Comparison of ENCODE assay signal across 14 cellular contexts in genomic region chr14:51400142-51400541, GRCh38.
"Had no signal": no experiment of that assay in that cellular context is flagged by ENCODE, and none has a peak within 500 bp of the region (broad histone marks: within the 10 kb centered on the region; RNA-seq: fewer than 3 reads in every experiment).

No MANE protein-coding gene starts in this region.

- H3K36me3 ChIP-seq: right lobe of liver, spleen had no signal

- H3K27me3 ChIP-seq: right lobe of liver had no signal

- DNase-seq: activated CD4-positive, alpha-beta memory T cell treated with anti-CD3 and anti-CD28 coated beads for 36 hours; activated effector memory CD4-positive, alpha-beta T cell treated with anti-CD3 and anti-CD28 coated beads, Interleukin-2, amount 50 U/mL, for 16 hours; activated T-cell treated with anti-CD3 and anti-CD28 coated beads, Interleukin-2, amount 50 U/mL, for 4 hours; aorta; hippocampal formation; naive thymus-derived CD4-positive, alpha-beta T cell; right lobe of liver; spleen; stimulated activated CD4-positive, alpha-beta T cell treated with anti-CD3 and anti-CD28 coated beads, Interleukin-1b, Interleukin-23, amount 100 ng/mL, for 48 hours; stimulated activated naive CD4-positive, alpha-beta T cell; substantia nigra; T-helper 1 cell had no signal

- H3K4me1 ChIP-seq: right lobe of liver had no signal

- H3K9me3 ChIP-seq: right lobe of liver, spleen had no signal

- H3K4me3 ChIP-seq: lung, right lobe of liver, spleen had no signal

- H3K27ac ChIP-seq: right lobe of liver, spleen, VCaP had no signal

- ATAC-seq: activated T-cell treated with anti-CD3 and anti-CD28 coated beads, Interleukin-2, amount 50 U/mL, for 4 hours; naive thymus-derived CD4-positive, alpha-beta T cell; right lobe of liver had no signal
